In genomic region chrX:74419861-74420193, GRCh38 we compare ENCODE assay signal across 8 cellular contexts. TPM values are rescaled to one million over a fixed set of nuclear protein-coding genes. Genes with fewer than 3 reads are reported as not detected.
A peak's percentile ranks its signal among the peaks of the same experiment; 100 is the strongest.
DNase-seq lines count a peak whose midpoint lies in the region; ATAC-seq and TF ChIP-seq lines count a peak whose summit lies in the region.

No MANE protein-coding gene starts in this region.

- H3K9me3 Mint-ChIP-seq in nephron, result no peaks in the 10 kb centered on the region

- peak overlapping the region; percentile 84 to 99 (median 97) for H3K27ac Mint-ChIP-seq in nephron

- peak overlapping the region; percentile 78 for H3K27ac ChIP-seq in epithelial cell of prostate

- peak overlapping the region; percentile 85 to 95 (median 92) for H3K4me3 Mint-ChIP-seq in nephron

- DNase-seq in ELR (ENCODE audit: low read depth), result peak; percentile 32
- DNase-seq in RKO (ENCODE audit: low spot score), result peak; percentile 16
- no peak for DNase-seq in epithelial cell of prostate (ENCODE audit: low read depth, low spot score)
- no peak for DNase-seq in mesenteric fat pad (ENCODE audit: low spot score)

- ATAC-seq in HG02623 (IDR thresholded peaks at IDR 0.05; ENCODE audit: unreplicated experiment) (no peak), GM21515 (IDR thresholded peaks at IDR 0.05; ENCODE audit: unreplicated experiment) (no peak), HG03280 (IDR thresholded peaks at IDR 0.05; ENCODE audit: unreplicated experiment) (no peak)

- H3K36me3 Mint-ChIP-seq in nephron (ENCODE audit: low read depth), result no peaks in the 10 kb centered on the region

- no peaks in the 10 kb centered on the region for H3K27me3 Mint-ChIP-seq in nephron (ENCODE audit: low read depth)

- no peak for TF ChIP-seq CTCF in nephron (IDR thresholded peaks at IDR 0.05; ENCODE audit: unreplicated experiment in 3 of 3)

- H3K4me1 Mint-ChIP-seq in nephron, result peaks cover 27% of the 10 kb centered on the region

RNA-seq across cellular contexts. Expression of gene SLC16A2, which starts 1.5 kb away (rescaled TPM):
- total RNA-seq in mesenteric fat pad, result 13.9 TPM

Comparison
In these comparisons a context has a peak if more than half of its experiments do, and no peak if none do; other contexts are left out.
1. DNase-seq: peak in ELR (single experiment) and RKO (single experiment); none in epithelial cell of prostate (single experiment) and mesenteric fat pad (single experiment).